ENCODE assay signal across 31 cellular contexts in the genomic region with DNA sequence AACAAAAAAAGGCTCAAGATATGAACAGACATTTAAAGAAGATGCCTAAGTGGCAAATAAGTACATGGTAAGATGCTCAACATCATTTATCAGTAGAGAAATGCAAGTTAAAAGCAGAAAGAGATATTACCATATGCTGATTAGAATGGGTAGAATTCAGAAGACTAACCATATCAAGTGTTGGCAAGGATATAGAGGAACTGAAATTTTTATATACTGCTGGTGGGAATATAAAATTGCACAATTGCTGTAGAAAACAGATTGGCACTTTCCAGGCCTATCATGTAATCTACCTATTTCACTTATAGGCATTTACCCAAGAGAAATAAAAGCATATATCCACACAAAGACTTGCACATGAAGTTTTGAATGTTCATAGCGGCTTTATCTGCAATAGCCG. TPM values are rescaled to one million over a fixed set of nuclear protein-coding genes. Genes with fewer than 3 reads are reported as not detected.
"Had no signal": no experiment of that assay in that cellular context is flagged by ENCODE, and none has a peak within 500 bp of the region (broad histone marks: within the 10 kb centered on the region; RNA-seq: fewer than 3 reads in every experiment).

No MANE protein-coding gene starts in this region.

- H3K27ac Mint-ChIP-seq: stimulated activated effector memory CD8-positive, alpha-beta T cell treated with anti-CD3 and anti-CD28 coated beads, Interleukin-12 subunit alpha, Interleukin-12 subunit beta, amount 100 ng/mL, for 72 hours; stimulated activated memory B cell treated with anti-CD40 and anti-IgM and Interleukin-4, amounts not matched to agents 10 μg/mL and 1 μg/mL and 100 μg/mL, for 72 hours; stimulated activated naive B cell treated with anti-CD40 and anti-IgM and Interleukin-4, amounts not matched to agents 10 μg/mL and 1 μg/mL and 100 μg/mL, for 72 hours; stimulated activated naive CD8-positive, alpha-beta T cell treated with anti-CD3 and anti-CD28 coated beads, Interleukin-15, amount 100 ng/mL, for 72 hours; stimulated activated naive CD8-positive, alpha-beta T cell treated with anti-CD3 and anti-CD28 coated beads, Interleukin-15, Interleukin-2, amounts not matched to agents 100 ng/mL and 50 ng/mL, for 24 hours; type B pancreatic cell had no signal

- H3K4me3 ChIP-seq: stomach, suprapubic skin, testis, thoracic aorta, thyroid gland, tibial artery, tibial nerve, transverse colon, upper lobe of left lung, upper lobe of right lung, uterus, vagina had no signal

- H3K4me1 Mint-ChIP-seq: stimulated activated effector memory CD8-positive, alpha-beta T cell treated with anti-CD3 and anti-CD28 coated beads, Interleukin-12 subunit alpha, Interleukin-12 subunit beta, amount 100 ng/mL, for 72 hours; stimulated activated naive B cell treated with anti-CD40 and anti-IgM and Interleukin-4, amounts not matched to agents 10 μg/mL and 1 μg/mL and 100 μg/mL, for 72 hours; stimulated activated naive CD8-positive, alpha-beta T cell treated with anti-CD3 and anti-CD28 coated beads, Interleukin-15, amount 100 ng/mL, for 72 hours had no signal

- H3K36me3 Mint-ChIP-seq: stimulated activated effector memory CD8-positive, alpha-beta T cell treated with anti-CD3 and anti-CD28 coated beads, Interleukin-12 subunit alpha, Interleukin-12 subunit beta, amount 100 ng/mL, for 72 hours; stimulated activated memory B cell treated with anti-CD40 and anti-IgM and Interleukin-4, amounts not matched to agents 10 μg/mL and 1 μg/mL and 100 μg/mL, for 72 hours; stimulated activated naive B cell treated with anti-CD40 and anti-IgM and Interleukin-4, amounts not matched to agents 10 μg/mL and 1 μg/mL and 100 μg/mL, for 72 hours; type B pancreatic cell had no signal

- H3K27me3 ChIP-seq: stomach, suprapubic skin, testis, thyroid gland, tibial artery, tibial nerve, transverse colon, upper lobe of left lung, upper lobe of right lung, uterus, vagina had no signal

- H3K9me3 ChIP-seq: suprapubic skin, testis, thoracic aorta, thyroid gland, tibial artery, tibial nerve, transverse colon, upper lobe of left lung, uterus, vagina had no signal

- H3K27ac ChIP-seq: stomach, suprapubic skin, testis, thoracic aorta, thyroid gland, tibial artery, tibial nerve, transverse colon, upper lobe of left lung, upper lobe of right lung, uterus, vagina had no signal

- H3K4me1 ChIP-seq: testis, upper lobe of left lung, upper lobe of right lung, uterus had no signal

- DNase-seq: stimulated activated CD4-positive, alpha-beta T cell treated with anti-CD3 and anti-CD28 coated beads, Interleukin-2, amount 100 ng/mL, for 48 hours; stimulated activated CD4-positive, alpha-beta T cell treated with anti-CD3 and anti-CD28 coated beads, Interleukin-4, amount 100 ng/mL, for 1 hour; stimulated activated CD4-positive, alpha-beta T cell treated with anti-CD3 and anti-CD28 coated beads, Interleukin-4, amount 100 ng/mL, for 24 hours; stimulated activated CD4-positive, alpha-beta T cell treated with anti-CD3 and anti-CD28 coated beads, Interleukin-4, amount 100 ng/mL, for 4 hours; stimulated activated CD8-positive, alpha-beta memory T cell treated with anti-CD3 and anti-CD28 coated beads, Interleukin-4, amount 100 ng/mL, for 48 hours; stimulated activated naive B cell treated with anti-CD40 and anti-IgM and Interleukin-4, amounts not matched to agents 10 μg/mL and 1 μg/mL and 100 μg/mL, for 72 hours; stimulated activated naive CD4-positive, alpha-beta T cell; stimulated activated naive CD4-positive, alpha-beta T cell treated with Interleukin-2 at 50 U/mL for 16 hours; stimulated activated naive CD8-positive, alpha-beta T cell treated with anti-CD3 and anti-CD28 coated beads, Interleukin-15, amount 100 ng/mL, for 72 hours; stimulated activated naive CD8-positive, alpha-beta T cell treated with anti-CD3 and anti-CD28 coated beads, Interleukin-15, Interleukin-2, amounts not matched to agents 100 U/mL and 50 U/mL, for 24 hours; stomach; substantia nigra; testis; thyroid gland; tibial artery; transverse colon; trophoblast cell; upper lobe of left lung; upper lobe of right lung; uterus had no signal

- H3K4me3 Mint-ChIP-seq: stimulated activated effector memory CD8-positive, alpha-beta T cell treated with anti-CD3 and anti-CD28 coated beads, Interleukin-12 subunit alpha, Interleukin-12 subunit beta, amount 100 ng/mL, for 72 hours; stimulated activated memory B cell treated with anti-CD40 and anti-IgM and Interleukin-4, amounts not matched to agents 10 μg/mL and 1 μg/mL and 100 μg/mL, for 72 hours; stimulated activated naive B cell treated with anti-CD40 and anti-IgM and Interleukin-4, amounts not matched to agents 10 μg/mL and 1 μg/mL and 100 μg/mL, for 72 hours; stimulated activated naive CD8-positive, alpha-beta T cell treated with anti-CD3 and anti-CD28 coated beads, Interleukin-15, amount 100 ng/mL, for 72 hours; stimulated activated naive CD8-positive, alpha-beta T cell treated with anti-CD3 and anti-CD28 coated beads, Interleukin-15, Interleukin-2, amounts not matched to agents 100 ng/mL and 50 ng/mL, for 24 hours; type B pancreatic cell had no signal

- H3K9me3 Mint-ChIP-seq: stimulated activated effector memory CD8-positive, alpha-beta T cell treated with anti-CD3 and anti-CD28 coated beads, Interleukin-12 subunit alpha, Interleukin-12 subunit beta, amount 100 ng/mL, for 72 hours; type B pancreatic cell had no signal

- H3K36me3 ChIP-seq: stomach, suprapubic skin, thoracic aorta, thyroid gland, tibial artery, tibial nerve, transverse colon, upper lobe of left lung, upper lobe of right lung, uterus, vagina had no signal

RNA-seq across cellular contexts. Expression of a gene that starts 17.1 kb away (rescaled TPM):
- total RNA-seq: subcutaneous adipose tissue, suprapubic skin, temporal lobe, thyroid gland, transverse colon, upper lobe of left lung, upper lobe of right lung, ureter, vagina had no signal
- polyA plus RNA-seq: stomach had no signal
